1 cellular context compared by ENCODE assay signal in genomic region chr6:3258720-3259490, GRCh38.
TF ChIP-seq lines count a peak whose summit lies in the region.

PSMG4 (plus strand) TSS chr6:3258947; CDS start chr6:3259023, 76 bp downstream.

TF ChIP-seq in K562, 482 proteins besides CTCF, POLR2A, EP300 and RAD21 (continued from another document and continues in another):
- no peak for TF ChIP-seq ZNF174 (CRISPR knock-in tag; IDR thresholded peaks at IDR 0.05)
- TF ChIP-seq, protein P1, sequence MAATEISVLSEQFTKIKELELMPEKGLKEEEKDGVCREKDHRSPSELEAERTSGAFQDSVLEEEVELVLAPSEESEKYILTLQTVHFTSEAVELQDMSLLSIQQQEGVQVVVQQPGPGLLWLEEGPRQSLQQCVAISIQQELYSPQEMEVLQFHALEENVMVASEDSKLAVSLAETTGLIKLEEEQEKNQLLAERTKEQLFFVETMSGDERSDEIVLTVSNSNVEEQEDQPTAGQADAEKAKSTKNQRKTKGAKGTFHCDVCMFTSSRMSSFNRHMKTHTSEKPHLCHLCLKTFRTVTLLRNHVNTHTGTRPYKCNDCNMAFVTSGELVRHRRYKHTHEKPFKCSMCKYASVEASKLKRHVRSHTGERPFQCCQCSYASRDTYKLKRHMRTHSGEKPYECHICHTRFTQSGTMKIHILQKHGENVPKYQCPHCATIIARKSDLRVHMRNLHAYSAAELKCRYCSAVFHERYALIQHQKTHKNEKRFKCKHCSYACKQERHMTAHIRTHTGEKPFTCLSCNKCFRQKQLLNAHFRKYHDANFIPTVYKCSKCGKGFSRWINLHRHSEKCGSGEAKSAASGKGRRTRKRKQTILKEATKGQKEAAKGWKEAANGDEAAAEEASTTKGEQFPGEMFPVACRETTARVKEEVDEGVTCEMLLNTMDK (IDR thresholded peaks at IDR 0.05; ENCODE audit: borderline replicate concordance, insufficient read depth, low read depth, low read length, poor library complexity, severe bottlenecking), result peak; percentile 1
- TF ChIP-seq MAFK (IDR thresholded peaks at IDR 0.05; ENCODE audit: low read length), result no peak
- peak; percentile 87 for TF ChIP-seq SAP30 (IDR thresholded peaks at IDR 0.05; ENCODE audit: borderline replicate concordance, insufficient read depth, low read depth, low read length, poor library complexity, severe bottlenecking)
- TF ChIP-seq CGGBP1 (CRISPR knock-in tag; IDR thresholded peaks at IDR 0.05), result no peak
- no peak for TF ChIP-seq ZNF23 (CRISPR knock-in tag; IDR thresholded peaks at IDR 0.05)
- no peak for TF ChIP-seq ZNF655 (CRISPR knock-in tag; IDR thresholded peaks at IDR 0.05)
- no peak for TF ChIP-seq CEBPB (tag; IDR thresholded peaks at IDR 0.05)
- TF ChIP-seq CHD2 (IDR thresholded peaks at IDR 0.05; ENCODE audit: low read depth, low read length), result no peak
- peak in 1 of 2 experiments; percentile 98; a peak in 2 of 4 replicates for TF ChIP-seq HDAC1 (IDR thresholded peaks at IDR 0.05)
- no peak for TF ChIP-seq ZC3H8 (IDR thresholded peaks at IDR 0.05)
- no peak for TF ChIP-seq ZNF24 (IDR thresholded peaks at IDR 0.05)
- TF ChIP-seq CCNT2 (IDR thresholded peaks at IDR 0.05; ENCODE audit: borderline replicate concordance, extremely low read depth, insufficient read length, low read depth, low read length), result peak; percentile 78
- TF ChIP-seq, protein P2, sequence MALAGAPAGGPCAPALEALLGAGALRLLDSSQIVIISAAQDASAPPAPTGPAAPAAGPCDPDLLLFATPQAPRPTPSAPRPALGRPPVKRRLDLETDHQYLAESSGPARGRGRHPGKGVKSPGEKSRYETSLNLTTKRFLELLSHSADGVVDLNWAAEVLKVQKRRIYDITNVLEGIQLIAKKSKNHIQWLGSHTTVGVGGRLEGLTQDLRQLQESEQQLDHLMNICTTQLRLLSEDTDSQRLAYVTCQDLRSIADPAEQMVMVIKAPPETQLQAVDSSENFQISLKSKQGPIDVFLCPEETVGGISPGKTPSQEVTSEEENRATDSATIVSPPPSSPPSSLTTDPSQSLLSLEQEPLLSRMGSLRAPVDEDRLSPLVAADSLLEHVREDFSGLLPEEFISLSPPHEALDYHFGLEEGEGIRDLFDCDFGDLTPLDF (CRISPR knock-in tag; IDR thresholded peaks at IDR 0.05), result peak; percentile 39; the same call in 1 of the 2 replicates
- TF ChIP-seq, protein P3, sequence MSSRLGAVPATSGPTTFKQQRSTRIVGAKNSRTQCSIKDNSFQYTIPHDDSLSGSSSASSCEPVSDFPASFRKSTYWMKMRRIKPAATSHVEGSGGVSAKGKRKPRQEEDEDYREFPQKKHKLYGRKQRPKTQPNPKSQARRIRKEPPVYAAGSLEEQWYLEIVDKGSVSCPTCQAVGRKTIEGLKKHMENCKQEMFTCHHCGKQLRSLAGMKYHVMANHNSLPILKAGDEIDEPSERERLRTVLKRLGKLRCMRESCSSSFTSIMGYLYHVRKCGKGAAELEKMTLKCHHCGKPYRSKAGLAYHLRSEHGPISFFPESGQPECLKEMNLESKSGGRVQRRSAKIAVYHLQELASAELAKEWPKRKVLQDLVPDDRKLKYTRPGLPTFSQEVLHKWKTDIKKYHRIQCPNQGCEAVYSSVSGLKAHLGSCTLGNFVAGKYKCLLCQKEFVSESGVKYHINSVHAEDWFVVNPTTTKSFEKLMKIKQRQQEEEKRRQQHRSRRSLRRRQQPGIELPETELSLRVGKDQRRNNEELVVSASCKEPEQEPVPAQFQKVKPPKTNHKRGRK (tag; IDR thresholded peaks at IDR 0.05), result no peak
- no peak for TF ChIP-seq RBM17 (IDR thresholded peaks at IDR 0.05; ENCODE audit: borderline replicate concordance, low read depth, low read length)
- TF ChIP-seq ZNF324 (CRISPR knock-in tag; IDR thresholded peaks at IDR 0.05), result no peak
- no peak for TF ChIP-seq RBM22 (IDR thresholded peaks at IDR 0.05; ENCODE audit: low read depth, low read length, poor library complexity, severe bottlenecking)
- no peak for TF ChIP-seq MCM7 (IDR thresholded peaks at IDR 0.05)
- no peak for TF ChIP-seq CBX5 (IDR thresholded peaks at IDR 0.05; ENCODE audit: borderline replicate concordance, low read depth)
- TF ChIP-seq ELF1 (tag; IDR thresholded peaks at IDR 0.05), result peak; percentile 78
- no peak for TF ChIP-seq ZNF75A (CRISPR knock-in tag; IDR thresholded peaks at IDR 0.05)
- TF ChIP-seq KLF10 (CRISPR knock-in tag; IDR thresholded peaks at IDR 0.05), result no peak
- TF ChIP-seq, protein P4, sequence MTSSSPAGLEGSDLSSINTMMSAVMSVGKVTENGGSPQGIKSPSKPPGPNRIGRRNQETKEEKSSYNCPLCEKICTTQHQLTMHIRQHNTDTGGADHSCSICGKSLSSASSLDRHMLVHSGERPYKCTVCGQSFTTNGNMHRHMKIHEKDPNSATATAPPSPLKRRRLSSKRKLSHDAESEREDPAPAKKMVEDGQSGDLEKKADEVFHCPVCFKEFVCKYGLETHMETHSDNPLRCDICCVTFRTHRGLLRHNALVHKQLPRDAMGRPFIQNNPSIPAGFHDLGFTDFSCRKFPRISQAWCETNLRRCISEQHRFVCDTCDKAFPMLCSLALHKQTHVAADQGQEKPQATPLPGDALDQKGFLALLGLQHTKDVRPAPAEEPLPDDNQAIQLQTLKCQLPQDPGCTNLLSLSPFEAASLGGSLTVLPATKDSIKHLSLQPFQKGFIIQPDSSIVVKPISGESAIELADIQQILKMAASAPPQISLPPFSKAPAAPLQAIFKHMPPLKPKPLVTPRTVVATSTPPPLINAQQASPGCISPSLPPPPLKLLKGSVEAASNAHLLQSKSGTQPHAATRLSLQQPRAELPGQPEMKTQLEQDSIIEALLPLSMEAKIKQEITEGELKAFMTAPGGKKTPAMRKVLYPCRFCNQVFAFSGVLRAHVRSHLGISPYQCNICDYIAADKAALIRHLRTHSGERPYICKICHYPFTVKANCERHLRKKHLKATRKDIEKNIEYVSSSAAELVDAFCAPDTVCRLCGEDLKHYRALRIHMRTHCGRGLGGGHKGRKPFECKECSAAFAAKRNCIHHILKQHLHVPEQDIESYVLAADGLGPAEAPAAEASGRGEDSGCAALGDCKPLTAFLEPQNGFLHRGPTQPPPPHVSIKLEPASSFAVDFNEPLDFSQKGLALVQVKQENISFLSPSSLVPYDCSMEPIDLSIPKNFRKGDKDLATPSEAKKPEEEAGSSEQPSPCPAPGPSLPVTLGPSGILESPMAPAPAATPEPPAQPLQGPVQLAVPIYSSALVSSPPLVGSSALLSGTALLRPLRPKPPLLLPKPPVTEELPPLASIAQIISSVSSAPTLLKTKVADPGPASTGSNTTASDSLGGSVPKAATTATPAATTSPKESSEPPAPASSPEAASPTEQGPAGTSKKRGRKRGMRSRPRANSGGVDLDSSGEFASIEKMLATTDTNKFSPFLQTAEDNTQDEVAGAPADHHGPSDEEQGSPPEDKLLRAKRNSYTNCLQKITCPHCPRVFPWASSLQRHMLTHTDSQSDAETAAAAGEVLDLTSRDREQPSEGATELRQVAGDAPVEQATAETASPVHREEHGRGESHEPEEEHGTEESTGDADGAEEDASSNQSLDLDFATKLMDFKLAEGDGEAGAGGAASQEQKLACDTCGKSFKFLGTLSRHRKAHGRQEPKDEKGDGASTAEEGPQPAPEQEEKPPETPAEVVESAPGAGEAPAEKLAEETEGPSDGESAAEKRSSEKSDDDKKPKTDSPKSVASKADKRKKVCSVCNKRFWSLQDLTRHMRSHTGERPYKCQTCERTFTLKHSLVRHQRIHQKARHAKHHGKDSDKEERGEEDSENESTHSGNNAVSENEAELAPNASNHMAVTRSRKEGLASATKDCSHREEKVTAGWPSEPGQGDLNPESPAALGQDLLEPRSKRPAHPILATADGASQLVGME (CRISPR knock-in tag; IDR thresholded peaks at IDR 0.05), result peak; percentile 16; the same call in 1 of the 2 replicates
- TF ChIP-seq, protein P5, sequence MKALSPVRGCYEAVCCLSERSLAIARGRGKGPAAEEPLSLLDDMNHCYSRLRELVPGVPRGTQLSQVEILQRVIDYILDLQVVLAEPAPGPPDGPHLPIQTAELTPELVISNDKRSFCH (CRISPR knock-in tag; IDR thresholded peaks at IDR 0.05), result no peak
- TF ChIP-seq, protein P5 (tag; IDR thresholded peaks at IDR 0.05), result no peak; the same call in 1 of the 2 replicates
- TF ChIP-seq SREBF1 (IDR thresholded peaks at IDR 0.05; ENCODE audit: borderline replicate concordance, low read depth, low read length), result no peak
- no peak for TF ChIP-seq RBM39 (optimal IDR thresholded peaks at IDR 0.05; ENCODE audit: low read depth, low read length)
- TF ChIP-seq ZNF197 (CRISPR knock-in tag; IDR thresholded peaks at IDR 0.05; ENCODE audit: low read depth), result no peak
- no peak for TF ChIP-seq BRCA1 (IDR thresholded peaks at IDR 0.05)
- no peak for TF ChIP-seq BRCA1 (CRISPR knock-in tag; IDR thresholded peaks at IDR 0.05)
- TF ChIP-seq USF1 (CRISPR knock-in tag; IDR thresholded peaks at IDR 0.05), result peak; percentile 10; the same call in 1 of the 2 replicates
- no peak for TF ChIP-seq NBN (IDR thresholded peaks at IDR 0.05; ENCODE audit: low read depth)
- TF ChIP-seq, protein P6, sequence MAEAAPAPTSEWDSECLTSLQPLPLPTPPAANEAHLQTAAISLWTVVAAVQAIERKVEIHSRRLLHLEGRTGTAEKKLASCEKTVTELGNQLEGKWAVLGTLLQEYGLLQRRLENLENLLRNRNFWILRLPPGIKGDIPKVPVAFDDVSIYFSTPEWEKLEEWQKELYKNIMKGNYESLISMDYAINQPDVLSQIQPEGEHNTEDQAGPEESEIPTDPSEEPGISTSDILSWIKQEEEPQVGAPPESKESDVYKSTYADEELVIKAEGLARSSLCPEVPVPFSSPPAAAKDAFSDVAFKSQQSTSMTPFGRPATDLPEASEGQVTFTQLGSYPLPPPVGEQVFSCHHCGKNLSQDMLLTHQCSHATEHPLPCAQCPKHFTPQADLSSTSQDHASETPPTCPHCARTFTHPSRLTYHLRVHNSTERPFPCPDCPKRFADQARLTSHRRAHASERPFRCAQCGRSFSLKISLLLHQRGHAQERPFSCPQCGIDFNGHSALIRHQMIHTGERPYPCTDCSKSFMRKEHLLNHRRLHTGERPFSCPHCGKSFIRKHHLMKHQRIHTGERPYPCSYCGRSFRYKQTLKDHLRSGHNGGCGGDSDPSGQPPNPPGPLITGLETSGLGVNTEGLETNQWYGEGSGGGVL (CRISPR knock-in tag; IDR thresholded peaks at IDR 0.05), result no peak
- TF ChIP-seq ZNF282 (CRISPR knock-in tag; IDR thresholded peaks at IDR 0.05), result no peak
- no peak for TF ChIP-seq IRF1 (CRISPR knock-in tag; IDR thresholded peaks at IDR 0.05; ENCODE audit: borderline replicate concordance)
- TF ChIP-seq HDAC6 (IDR thresholded peaks at IDR 0.05; ENCODE audit: low read depth, low read length), result no peak
- 0 out of 2 replicates have a peak, but pooled peaks have one; percentile 9 for TF ChIP-seq ZNF121 (CRISPR knock-in tag; conservative IDR thresholded peaks at IDR 0.05)
- no peak for TF ChIP-seq WHSC1 (IDR thresholded peaks at IDR 0.05; ENCODE audit: low read length)
- TF ChIP-seq LARP7 (IDR thresholded peaks at IDR 0.05), result no peak
- no peak for TF ChIP-seq BCLAF1 (IDR thresholded peaks at IDR 0.05; ENCODE audit: borderline replicate concordance in 1 of 2, control insufficient read depth in 1 of 2, low read depth in 2 of 2, low read length in 1 of 2)
- no peak for TF ChIP-seq PML (IDR thresholded peaks at IDR 0.05; ENCODE audit: low read length)
- TF ChIP-seq TAF9B (IDR thresholded peaks at IDR 0.05; ENCODE audit: partially characterized antibody), result no peak
- peak; percentile 30 for TF ChIP-seq PCBP1 (IDR thresholded peaks at IDR 0.05; ENCODE audit: low read depth, low read length, poor library complexity, severe bottlenecking)
- no peak for TF ChIP-seq ZNF764 (CRISPR knock-in tag; IDR thresholded peaks at IDR 0.05; ENCODE audit: low read depth)
- no peak for TF ChIP-seq U2AF2 (optimal IDR thresholded peaks at IDR 0.05; ENCODE audit: low read depth, low read length)
